In genomic region chr9:124219290-124219605, GRCh38 we compare ENCODE assay signal across 1 cellular context.
TF ChIP-seq lines count a peak whose summit lies in the region.

No MANE protein-coding gene starts in this region.

TF ChIP-seq in HepG2, 621 proteins besides CTCF, POLR2A, EP300 and RAD21 (continued from another document):
- TF ChIP-seq, protein P1, sequence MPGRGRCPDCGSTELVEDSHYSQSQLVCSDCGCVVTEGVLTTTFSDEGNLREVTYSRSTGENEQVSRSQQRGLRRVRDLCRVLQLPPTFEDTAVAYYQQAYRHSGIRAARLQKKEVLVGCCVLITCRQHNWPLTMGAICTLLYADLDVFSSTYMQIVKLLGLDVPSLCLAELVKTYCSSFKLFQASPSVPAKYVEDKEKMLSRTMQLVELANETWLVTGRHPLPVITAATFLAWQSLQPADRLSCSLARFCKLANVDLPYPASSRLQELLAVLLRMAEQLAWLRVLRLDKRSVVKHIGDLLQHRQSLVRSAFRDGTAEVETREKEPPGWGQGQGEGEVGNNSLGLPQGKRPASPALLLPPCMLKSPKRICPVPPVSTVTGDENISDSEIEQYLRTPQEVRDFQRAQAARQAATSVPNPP (CRISPR knock-in tag; IDR thresholded peaks at IDR 0.05): no peak
- TF ChIP-seq, protein P2, sequence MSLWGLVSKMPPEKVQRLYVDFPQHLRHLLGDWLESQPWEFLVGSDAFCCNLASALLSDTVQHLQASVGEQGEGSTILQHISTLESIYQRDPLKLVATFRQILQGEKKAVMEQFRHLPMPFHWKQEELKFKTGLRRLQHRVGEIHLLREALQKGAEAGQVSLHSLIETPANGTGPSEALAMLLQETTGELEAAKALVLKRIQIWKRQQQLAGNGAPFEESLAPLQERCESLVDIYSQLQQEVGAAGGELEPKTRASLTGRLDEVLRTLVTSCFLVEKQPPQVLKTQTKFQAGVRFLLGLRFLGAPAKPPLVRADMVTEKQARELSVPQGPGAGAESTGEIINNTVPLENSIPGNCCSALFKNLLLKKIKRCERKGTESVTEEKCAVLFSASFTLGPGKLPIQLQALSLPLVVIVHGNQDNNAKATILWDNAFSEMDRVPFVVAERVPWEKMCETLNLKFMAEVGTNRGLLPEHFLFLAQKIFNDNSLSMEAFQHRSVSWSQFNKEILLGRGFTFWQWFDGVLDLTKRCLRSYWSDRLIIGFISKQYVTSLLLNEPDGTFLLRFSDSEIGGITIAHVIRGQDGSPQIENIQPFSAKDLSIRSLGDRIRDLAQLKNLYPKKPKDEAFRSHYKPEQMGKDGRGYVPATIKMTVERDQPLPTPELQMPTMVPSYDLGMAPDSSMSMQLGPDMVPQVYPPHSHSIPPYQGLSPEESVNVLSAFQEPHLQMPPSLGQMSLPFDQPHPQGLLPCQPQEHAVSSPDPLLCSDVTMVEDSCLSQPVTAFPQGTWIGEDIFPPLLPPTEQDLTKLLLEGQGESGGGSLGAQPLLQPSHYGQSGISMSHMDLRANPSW (CRISPR knock-in tag; IDR thresholded peaks at IDR 0.05; ENCODE audit: borderline replicate concordance): no peak
- no peak for TF ChIP-seq GABPA (IDR thresholded peaks at IDR 0.05; ENCODE audit: low read depth, low read length)
- no peak for TF ChIP-seq GABPA (CRISPR knock-in tag; IDR thresholded peaks at IDR 0.05; ENCODE audit: low read depth)
- TF ChIP-seq ZFP36L1 (CRISPR knock-in tag; IDR thresholded peaks at IDR 0.05): no peak
- no peak for TF ChIP-seq ZNF496 (CRISPR knock-in tag; IDR thresholded peaks at IDR 0.05; ENCODE audit: insufficient replicate concordance)
- no peak for TF ChIP-seq REST (IDR thresholded peaks at IDR 0.05; ENCODE audit: borderline replicate concordance in 1 of 2, low read depth in 1 of 2, low read length in 2 of 2)
- no peak for TF ChIP-seq ZNF597 (CRISPR knock-in tag; IDR thresholded peaks at IDR 0.05)
- TF ChIP-seq KDM3A (CRISPR knock-in tag; IDR thresholded peaks at IDR 0.05; ENCODE audit: low read depth): no peak
- TF ChIP-seq NR2C2 (CRISPR knock-in tag; IDR thresholded peaks at IDR 0.05; ENCODE audit: borderline replicate concordance): no peak
- no peak for TF ChIP-seq RXRB (CRISPR knock-in tag; IDR thresholded peaks at IDR 0.05; ENCODE audit: borderline replicate concordance)
- TF ChIP-seq, protein P3, sequence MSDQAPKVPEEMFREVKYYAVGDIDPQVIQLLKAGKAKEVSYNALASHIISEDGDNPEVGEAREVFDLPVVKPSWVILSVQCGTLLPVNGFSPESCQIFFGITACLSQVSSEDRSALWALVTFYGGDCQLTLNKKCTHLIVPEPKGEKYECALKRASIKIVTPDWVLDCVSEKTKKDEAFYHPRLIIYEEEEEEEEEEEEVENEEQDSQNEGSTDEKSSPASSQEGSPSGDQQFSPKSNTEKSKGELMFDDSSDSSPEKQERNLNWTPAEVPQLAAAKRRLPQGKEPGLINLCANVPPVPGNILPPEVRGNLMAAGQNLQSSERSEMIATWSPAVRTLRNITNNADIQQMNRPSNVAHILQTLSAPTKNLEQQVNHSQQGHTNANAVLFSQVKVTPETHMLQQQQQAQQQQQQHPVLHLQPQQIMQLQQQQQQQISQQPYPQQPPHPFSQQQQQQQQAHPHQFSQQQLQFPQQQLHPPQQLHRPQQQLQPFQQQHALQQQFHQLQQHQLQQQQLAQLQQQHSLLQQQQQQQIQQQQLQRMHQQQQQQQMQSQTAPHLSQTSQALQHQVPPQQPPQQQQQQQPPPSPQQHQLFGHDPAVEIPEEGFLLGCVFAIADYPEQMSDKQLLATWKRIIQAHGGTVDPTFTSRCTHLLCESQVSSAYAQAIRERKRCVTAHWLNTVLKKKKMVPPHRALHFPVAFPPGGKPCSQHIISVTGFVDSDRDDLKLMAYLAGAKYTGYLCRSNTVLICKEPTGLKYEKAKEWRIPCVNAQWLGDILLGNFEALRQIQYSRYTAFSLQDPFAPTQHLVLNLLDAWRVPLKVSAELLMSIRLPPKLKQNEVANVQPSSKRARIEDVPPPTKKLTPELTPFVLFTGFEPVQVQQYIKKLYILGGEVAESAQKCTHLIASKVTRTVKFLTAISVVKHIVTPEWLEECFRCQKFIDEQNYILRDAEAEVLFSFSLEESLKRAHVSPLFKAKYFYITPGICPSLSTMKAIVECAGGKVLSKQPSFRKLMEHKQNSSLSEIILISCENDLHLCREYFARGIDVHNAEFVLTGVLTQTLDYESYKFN (CRISPR knock-in tag; conservative IDR thresholded peaks at IDR 0.05): no peak
- no peak for TF ChIP-seq EED (CRISPR knock-in tag; IDR thresholded peaks at IDR 0.05)
- no peak for TF ChIP-seq CC2D1A (CRISPR knock-in tag; IDR thresholded peaks at IDR 0.05)
- TF ChIP-seq ZBTB1 (CRISPR knock-in tag; IDR thresholded peaks at IDR 0.05; ENCODE audit: borderline replicate concordance): no peak
- TF ChIP-seq ZBTB25 (CRISPR knock-in tag; IDR thresholded peaks at IDR 0.05): no peak
- no peak for TF ChIP-seq SAP130 (CRISPR knock-in tag; IDR thresholded peaks at IDR 0.05; ENCODE audit: low read depth)
- no peak for TF ChIP-seq MAFF (IDR thresholded peaks at IDR 0.05; ENCODE audit: low read depth, low read length)
TF ChIP-seq in HepG2: peak in this region for 0.
